24 cellular contexts compared by ENCODE assay signal in the genomic region with DNA sequence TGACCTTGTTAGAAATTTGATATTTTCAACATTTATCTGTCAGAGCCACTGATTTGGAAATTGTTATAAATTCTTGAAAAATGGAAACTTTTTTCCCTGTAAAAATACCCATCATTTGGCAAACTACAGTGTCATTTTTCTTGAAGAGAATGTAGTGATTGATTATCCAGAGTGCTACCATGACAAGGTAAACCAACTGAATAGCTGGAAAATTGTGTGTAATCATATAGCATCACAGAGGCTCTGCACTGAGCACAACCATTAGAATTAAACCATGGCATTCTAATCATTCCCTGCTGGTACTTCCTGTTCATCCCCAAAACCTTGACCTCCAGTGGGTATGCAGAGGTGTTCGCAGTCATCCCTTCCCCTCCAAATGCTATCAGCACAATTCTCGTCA.
"Had no signal": no experiment of that assay in that cellular context is flagged by ENCODE, and none has a peak within 500 bp of the region (broad histone marks: within the 10 kb centered on the region; RNA-seq: fewer than 3 reads in every experiment).

No MANE protein-coding gene starts in this region.

- DNase-seq: hippocampal formation; kidney; left colon; left lung; lower lobe of right lung; mammary epithelial cell; mesenchymal stem cell; naive B cell; natural killer cell; nephron progenitor cell; pancreas; right lobe of liver; stimulated activated CD4-positive, alpha-beta T cell treated with anti-CD3 and anti-CD28 coated beads, Interleukin-1b, Interleukin-23, amount 100 ng/mL, for 48 hours; stimulated activated CD4-positive, alpha-beta T cell treated with anti-CD3 and anti-CD28 coated beads, Interleukin-2, amount 100 ng/mL, for 48 hours; stimulated activated CD4-positive, alpha-beta T cell treated with anti-CD3 and anti-CD28 coated beads, Interleukin-4, amount 100 ng/mL, for 4 hours; stimulated activated CD8-positive, alpha-beta memory T cell treated with anti-CD3 and anti-CD28 coated beads, Interleukin-4, amount 100 ng/mL, for 48 hours; stimulated activated naive CD4-positive, alpha-beta T cell treated with Interleukin-2 at 50 U/mL for 16 hours; stimulated activated naive CD8-positive, alpha-beta T cell treated with anti-CD3 and anti-CD28 coated beads, Interleukin-15, amount 100 ng/mL, for 72 hours; substantia nigra; uterus had no signal

- FAIRE-seq: kidney, pancreas had no signal

- H3K4me3 ChIP-seq: left lung, lower lobe of right lung, pancreas, right atrium auricular region, right lobe of liver, smooth muscle cell, tibial nerve, uterus had no signal

- H3K4me1 ChIP-seq: left lung, lower lobe of right lung, right atrium auricular region, right lobe of liver, uterus had no signal

- H3K4me2 ChIP-seq: smooth muscle cell had no signal

- H3K27me3 ChIP-seq: left lung, pancreas, right atrium auricular region, right lobe of liver, tibial nerve, uterus had no signal

- H3K36me3 ChIP-seq: left lung, lower lobe of right lung, pancreas, right atrium auricular region, right lobe of liver, tibial nerve, uterus had no signal

- ATAC-seq: left colon; left lung; lower lobe of right lung; natural killer cell; right lobe of liver; stimulated activated memory B cell treated with anti-CD40 and anti-IgM and Interleukin-4, amounts not matched to agents 10 μg/mL and 1 μg/mL and 100 μg/mL, for 72 hours; stimulated activated naive CD8-positive, alpha-beta T cell treated with anti-CD3 and anti-CD28 coated beads, Interleukin-15, amount 100 ng/mL, for 72 hours had no signal

- H3K27ac ChIP-seq: left lung, lower lobe of right lung, pancreas, right atrium auricular region, right lobe of liver, tibial nerve, uterus had no signal

- H3K9me3 ChIP-seq: left lung, lower lobe of right lung, pancreas, right atrium auricular region, right lobe of liver, tibial nerve, uterus had no signal
